1 cellular context compared by ENCODE assay signal in the genomic region with DNA sequence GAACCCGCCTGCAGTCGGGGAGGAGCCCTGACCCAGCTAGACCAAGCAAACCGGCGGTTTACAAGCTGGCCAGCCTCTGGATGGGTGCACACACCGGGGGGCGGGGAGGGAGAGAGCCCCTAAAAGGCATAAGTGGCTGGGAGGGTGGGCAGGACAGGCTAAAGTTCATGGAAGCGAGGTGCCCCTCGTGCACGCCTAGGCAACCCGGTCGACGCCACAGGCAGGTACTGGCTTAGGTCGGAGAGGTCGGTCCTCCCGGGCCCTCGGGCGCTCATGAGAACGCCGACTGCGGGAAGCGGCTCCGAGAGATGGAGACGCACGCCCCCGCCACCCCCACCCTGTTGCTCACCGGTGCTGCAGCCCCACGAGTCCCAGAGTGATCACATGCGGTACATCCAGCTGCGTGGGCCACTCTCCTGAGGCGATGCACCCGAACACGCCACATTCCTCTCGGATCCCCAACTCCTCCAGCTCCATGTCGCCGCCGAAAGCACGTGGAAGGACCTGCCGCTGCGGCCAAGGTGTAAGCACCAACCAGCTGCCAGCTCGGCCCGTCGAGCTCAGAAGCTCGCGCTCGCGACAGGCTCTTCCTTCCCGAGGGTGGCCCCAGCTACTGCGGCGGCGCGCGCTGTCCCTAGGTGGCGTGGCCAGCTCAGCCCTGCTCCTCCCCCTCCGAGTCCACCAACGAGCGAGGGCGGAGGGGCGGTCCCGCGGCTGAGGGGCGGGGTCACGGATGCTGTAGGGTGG.
TF ChIP-seq lines count a peak whose summit lies in the region.

A gene (minus strand): TSS at position 615 of the 747 bp plus-strand sequence. CDS start 138 bp downstream, at position 477.

TF ChIP-seq in HEK293, 187 proteins besides CTCF, POLR2A, EP300 and RAD21 (continued from another document and continues in another):
- TF ChIP-seq, protein P1, sequence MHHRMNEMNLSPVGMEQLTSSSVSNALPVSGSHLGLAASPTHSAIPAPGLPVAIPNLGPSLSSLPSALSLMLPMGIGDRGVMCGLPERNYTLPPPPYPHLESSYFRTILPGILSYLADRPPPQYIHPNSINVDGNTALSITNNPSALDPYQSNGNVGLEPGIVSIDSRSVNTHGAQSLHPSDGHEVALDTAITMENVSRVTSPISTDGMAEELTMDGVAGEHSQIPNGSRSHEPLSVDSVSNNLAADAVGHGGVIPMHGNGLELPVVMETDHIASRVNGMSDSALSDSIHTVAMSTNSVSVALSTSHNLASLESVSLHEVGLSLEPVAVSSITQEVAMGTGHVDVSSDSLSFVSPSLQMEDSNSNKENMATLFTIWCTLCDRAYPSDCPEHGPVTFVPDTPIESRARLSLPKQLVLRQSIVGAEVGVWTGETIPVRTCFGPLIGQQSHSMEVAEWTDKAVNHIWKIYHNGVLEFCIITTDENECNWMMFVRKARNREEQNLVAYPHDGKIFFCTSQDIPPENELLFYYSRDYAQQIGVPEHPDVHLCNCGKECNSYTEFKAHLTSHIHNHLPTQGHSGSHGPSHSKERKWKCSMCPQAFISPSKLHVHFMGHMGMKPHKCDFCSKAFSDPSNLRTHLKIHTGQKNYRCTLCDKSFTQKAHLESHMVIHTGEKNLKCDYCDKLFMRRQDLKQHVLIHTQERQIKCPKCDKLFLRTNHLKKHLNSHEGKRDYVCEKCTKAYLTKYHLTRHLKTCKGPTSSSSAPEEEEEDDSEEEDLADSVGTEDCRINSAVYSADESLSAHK (tag by site-specific recombination; IDR thresholded peaks at IDR 0.05) = 0 out of 2 replicates have a peak, but pooled peaks have one; percentile 12
- TF ChIP-seq MZF1 (tag by site-specific recombination; IDR thresholded peaks at IDR 0.05; ENCODE audit: borderline replicate concordance) (peak; percentile 49; the same call in 1 of the 2 replicates), ZIC2 (tag by site-specific recombination; IDR thresholded peaks at IDR 0.05) (peak; percentile 51), ZNF677 (tag by site-specific recombination; IDR thresholded peaks at IDR 0.05) (no peak), GLIS1 (tag by site-specific recombination; IDR thresholded peaks at IDR 0.05) (0 out of 2 replicates have a peak, but pooled peaks have one; percentile 14), KLF9 (tag by site-specific recombination; IDR thresholded peaks at IDR 0.05; ENCODE audit: low read depth) (peak; percentile 73), ZBTB48 (tag by site-specific recombination; IDR thresholded peaks at IDR 0.05) (0 out of 2 replicates have a peak, but pooled peaks have one; percentile 29), ZBTB17 (tag by site-specific recombination; IDR thresholded peaks at IDR 0.05) (peak; percentile 94), IKZF3 (tag by site-specific recombination; IDR thresholded peaks at IDR 0.05) (peak; percentile 65; the same call in 1 of the 2 replicates), ZBTB20 (tag by site-specific recombination; IDR thresholded peaks at IDR 0.05) (peak; percentile 8; the same call in 1 of the 2 replicates), ZNF654 (tag by site-specific recombination; IDR thresholded peaks at IDR 0.05; ENCODE audit: low read depth) (no peak), ZFHX2 (tag by site-specific recombination; conservative IDR thresholded peaks at IDR 0.05) (peak; percentile 92), ZNF341 (tag by site-specific recombination; IDR thresholded peaks at IDR 0.05; ENCODE audit: low read depth) (peak; percentile 95), ZNF561 (tag by site-specific recombination; IDR thresholded peaks at IDR 0.05; ENCODE audit: borderline replicate concordance) (0 out of 2 replicates have a peak, but pooled peaks have one; percentile 33), ZBTB8A (tag by site-specific recombination; IDR thresholded peaks at IDR 0.05) (peak; percentile 41), ZNF544 (tag by site-specific recombination; IDR thresholded peaks at IDR 0.05) (no peak), ZNF24 (tag by site-specific recombination; IDR thresholded peaks at IDR 0.05) (no peak; the same call in 1 of the 2 replicates), REPIN1 (tag by site-specific recombination; IDR thresholded peaks at IDR 0.05; ENCODE audit: low read depth) (no peak), KLF8 (tag by site-specific recombination; IDR thresholded peaks at IDR 0.05) (no peak), ZNF311 (tag by site-specific recombination; IDR thresholded peaks at IDR 0.05; ENCODE audit: borderline replicate concordance) (no peak), ZNF112 (tag by site-specific recombination; IDR thresholded peaks at IDR 0.05) (no peak), ZNF354C (tag by site-specific recombination; IDR thresholded peaks at IDR 0.05; ENCODE audit: borderline replicate concordance, low read depth) (no peak), ZEB2 (tag by site-specific recombination; IDR thresholded peaks at IDR 0.05) (peak; percentile 56; the same call in 1 of the 2 replicates), GLI4 (tag by site-specific recombination; IDR thresholded peaks at IDR 0.05) (0 out of 2 replicates have a peak, but pooled peaks have one; percentile 19), ZNF394 (tag by site-specific recombination; IDR thresholded peaks at IDR 0.05; ENCODE audit: borderline replicate concordance) (peak; percentile 22; the same call in 1 of the 2 replicates), ZNF791 (tag by site-specific recombination; IDR thresholded peaks at IDR 0.05) (no peak), ZNF335 (tag by site-specific recombination; conservative IDR thresholded peaks at IDR 0.05) (peak; percentile 88), KLF16 (tag by site-specific recombination; IDR thresholded peaks at IDR 0.05) (no peak; the same call in 1 of the 2 replicates), ZNF248 (tag by site-specific recombination; IDR thresholded peaks at IDR 0.05) (no peak), SP7 (tag by site-specific recombination; IDR thresholded peaks at IDR 0.05) (0 out of 2 replicates have a peak, but pooled peaks have one; percentile 41), ZNF600 (tag by site-specific recombination; IDR thresholded peaks at IDR 0.05) (peak; percentile 73; the same call in 1 of the 2 replicates), ZNF510 (tag by site-specific recombination; IDR thresholded peaks at IDR 0.05; ENCODE audit: insufficient replicate concordance) (no peak), ZNF501 (tag by site-specific recombination; IDR thresholded peaks at IDR 0.05) (peak; percentile 96), ZNF423 (tag by site-specific recombination; IDR thresholded peaks at IDR 0.05) (peak; percentile 94), EGR2 (tag by site-specific recombination; IDR thresholded peaks at IDR 0.05; ENCODE audit: low read depth) (peak; percentile 85)
- TF ChIP-seq, protein P2, sequence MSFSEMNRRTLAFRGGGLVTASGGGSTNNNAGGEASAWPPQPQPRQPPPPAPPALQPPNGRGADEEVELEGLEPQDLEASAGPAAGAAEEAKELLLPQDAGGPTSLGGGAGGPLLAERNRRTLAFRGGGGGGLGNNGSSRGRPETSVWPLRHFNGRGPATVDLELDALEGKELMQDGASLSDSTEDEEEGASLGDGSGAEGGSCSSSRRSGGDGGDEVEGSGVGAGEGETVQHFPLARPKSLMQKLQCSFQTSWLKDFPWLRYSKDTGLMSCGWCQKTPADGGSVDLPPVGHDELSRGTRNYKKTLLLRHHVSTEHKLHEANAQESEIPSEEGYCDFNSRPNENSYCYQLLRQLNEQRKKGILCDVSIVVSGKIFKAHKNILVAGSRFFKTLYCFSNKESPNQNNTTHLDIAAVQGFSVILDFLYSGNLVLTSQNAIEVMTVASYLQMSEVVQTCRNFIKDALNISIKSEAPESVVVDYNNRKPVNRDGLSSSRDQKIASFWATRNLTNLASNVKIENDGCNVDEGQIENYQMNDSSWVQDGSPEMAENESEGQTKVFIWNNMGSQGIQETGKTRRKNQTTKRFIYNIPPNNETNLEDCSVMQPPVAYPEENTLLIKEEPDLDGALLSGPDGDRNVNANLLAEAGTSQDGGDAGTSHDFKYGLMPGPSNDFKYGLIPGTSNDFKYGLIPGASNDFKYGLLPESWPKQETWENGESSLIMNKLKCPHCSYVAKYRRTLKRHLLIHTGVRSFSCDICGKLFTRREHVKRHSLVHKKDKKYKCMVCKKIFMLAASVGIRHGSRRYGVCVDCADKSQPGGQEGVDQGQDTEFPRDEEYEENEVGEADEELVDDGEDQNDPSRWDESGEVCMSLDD (tag by site-specific recombination; IDR thresholded peaks at IDR 0.05) = peak; percentile 74
- TF ChIP-seq, protein P3, sequence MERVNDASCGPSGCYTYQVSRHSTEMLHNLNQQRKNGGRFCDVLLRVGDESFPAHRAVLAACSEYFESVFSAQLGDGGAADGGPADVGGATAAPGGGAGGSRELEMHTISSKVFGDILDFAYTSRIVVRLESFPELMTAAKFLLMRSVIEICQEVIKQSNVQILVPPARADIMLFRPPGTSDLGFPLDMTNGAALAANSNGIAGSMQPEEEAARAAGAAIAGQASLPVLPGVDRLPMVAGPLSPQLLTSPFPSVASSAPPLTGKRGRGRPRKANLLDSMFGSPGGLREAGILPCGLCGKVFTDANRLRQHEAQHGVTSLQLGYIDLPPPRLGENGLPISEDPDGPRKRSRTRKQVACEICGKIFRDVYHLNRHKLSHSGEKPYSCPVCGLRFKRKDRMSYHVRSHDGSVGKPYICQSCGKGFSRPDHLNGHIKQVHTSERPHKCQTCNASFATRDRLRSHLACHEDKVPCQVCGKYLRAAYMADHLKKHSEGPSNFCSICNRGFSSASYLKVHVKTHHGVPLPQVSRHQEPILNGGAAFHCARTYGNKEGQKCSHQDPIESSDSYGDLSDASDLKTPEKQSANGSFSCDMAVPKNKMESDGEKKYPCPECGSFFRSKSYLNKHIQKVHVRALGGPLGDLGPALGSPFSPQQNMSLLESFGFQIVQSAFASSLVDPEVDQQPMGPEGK (tag by site-specific recombination; IDR thresholded peaks at IDR 0.05) = peak; percentile 66; the same call in 1 of the 2 replicates
- TF ChIP-seq, protein P4, sequence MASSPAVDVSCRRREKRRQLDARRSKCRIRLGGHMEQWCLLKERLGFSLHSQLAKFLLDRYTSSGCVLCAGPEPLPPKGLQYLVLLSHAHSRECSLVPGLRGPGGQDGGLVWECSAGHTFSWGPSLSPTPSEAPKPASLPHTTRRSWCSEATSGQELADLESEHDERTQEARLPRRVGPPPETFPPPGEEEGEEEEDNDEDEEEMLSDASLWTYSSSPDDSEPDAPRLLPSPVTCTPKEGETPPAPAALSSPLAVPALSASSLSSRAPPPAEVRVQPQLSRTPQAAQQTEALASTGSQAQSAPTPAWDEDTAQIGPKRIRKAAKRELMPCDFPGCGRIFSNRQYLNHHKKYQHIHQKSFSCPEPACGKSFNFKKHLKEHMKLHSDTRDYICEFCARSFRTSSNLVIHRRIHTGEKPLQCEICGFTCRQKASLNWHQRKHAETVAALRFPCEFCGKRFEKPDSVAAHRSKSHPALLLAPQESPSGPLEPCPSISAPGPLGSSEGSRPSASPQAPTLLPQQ (tag by site-specific recombination; IDR thresholded peaks at IDR 0.05) = peak; percentile 67; the same call in 1 of the 2 replicates
- TF ChIP-seq, protein P5, sequence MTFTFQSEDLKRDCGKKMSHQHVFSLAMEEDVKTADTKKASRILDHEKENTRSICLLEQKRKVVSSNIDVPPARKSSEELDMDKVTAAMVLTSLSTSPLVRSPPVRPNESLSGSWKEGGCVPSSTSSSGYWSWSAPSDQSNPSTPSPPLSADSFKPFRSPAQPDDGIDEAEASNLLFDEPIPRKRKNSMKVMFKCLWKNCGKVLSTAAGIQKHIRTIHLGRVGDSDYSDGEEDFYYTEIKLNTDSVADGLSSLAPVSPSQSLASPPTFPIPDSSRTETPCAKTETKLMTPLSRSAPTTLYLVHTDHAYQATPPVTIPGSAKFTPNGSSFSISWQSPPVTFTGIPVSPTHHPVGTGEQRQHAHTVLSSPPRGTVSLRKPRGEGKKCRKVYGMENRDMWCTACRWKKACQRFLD (tag by site-specific recombination; IDR thresholded peaks at IDR 0.05) = no peak
- TF ChIP-seq, protein P6, sequence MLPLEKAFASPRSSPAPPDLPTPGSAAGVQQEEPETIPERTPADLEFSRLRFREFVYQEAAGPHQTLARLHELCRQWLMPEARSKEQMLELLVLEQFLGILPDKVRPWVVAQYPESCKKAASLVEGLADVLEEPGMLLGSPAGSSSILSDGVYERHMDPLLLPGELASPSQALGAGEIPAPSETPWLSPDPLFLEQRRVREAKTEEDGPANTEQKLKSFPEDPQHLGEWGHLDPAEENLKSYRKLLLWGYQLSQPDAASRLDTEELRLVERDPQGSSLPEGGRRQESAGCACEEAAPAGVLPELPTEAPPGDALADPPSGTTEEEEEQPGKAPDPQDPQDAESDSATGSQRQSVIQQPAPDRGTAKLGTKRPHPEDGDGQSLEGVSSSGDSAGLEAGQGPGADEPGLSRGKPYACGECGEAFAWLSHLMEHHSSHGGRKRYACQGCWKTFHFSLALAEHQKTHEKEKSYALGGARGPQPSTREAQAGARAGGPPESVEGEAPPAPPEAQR (tag by site-specific recombination; IDR thresholded peaks at IDR 0.05) = no peak
- TF ChIP-seq, protein P7, sequence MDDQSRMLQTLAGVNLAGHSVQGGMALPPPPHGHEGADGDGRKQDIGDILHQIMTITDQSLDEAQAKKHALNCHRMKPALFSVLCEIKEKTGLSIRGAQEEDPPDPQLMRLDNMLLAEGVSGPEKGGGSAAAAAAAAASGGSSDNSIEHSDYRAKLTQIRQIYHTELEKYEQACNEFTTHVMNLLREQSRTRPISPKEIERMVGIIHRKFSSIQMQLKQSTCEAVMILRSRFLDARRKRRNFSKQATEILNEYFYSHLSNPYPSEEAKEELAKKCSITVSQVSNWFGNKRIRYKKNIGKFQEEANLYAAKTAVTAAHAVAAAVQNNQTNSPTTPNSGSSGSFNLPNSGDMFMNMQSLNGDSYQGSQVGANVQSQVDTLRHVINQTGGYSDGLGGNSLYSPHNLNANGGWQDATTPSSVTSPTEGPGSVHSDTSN (CRISPR knock-in tag; IDR thresholded peaks at IDR 0.05) = 0 out of 2 replicates have a peak, but pooled peaks have one; percentile 46
- TF ChIP-seq, protein P8, sequence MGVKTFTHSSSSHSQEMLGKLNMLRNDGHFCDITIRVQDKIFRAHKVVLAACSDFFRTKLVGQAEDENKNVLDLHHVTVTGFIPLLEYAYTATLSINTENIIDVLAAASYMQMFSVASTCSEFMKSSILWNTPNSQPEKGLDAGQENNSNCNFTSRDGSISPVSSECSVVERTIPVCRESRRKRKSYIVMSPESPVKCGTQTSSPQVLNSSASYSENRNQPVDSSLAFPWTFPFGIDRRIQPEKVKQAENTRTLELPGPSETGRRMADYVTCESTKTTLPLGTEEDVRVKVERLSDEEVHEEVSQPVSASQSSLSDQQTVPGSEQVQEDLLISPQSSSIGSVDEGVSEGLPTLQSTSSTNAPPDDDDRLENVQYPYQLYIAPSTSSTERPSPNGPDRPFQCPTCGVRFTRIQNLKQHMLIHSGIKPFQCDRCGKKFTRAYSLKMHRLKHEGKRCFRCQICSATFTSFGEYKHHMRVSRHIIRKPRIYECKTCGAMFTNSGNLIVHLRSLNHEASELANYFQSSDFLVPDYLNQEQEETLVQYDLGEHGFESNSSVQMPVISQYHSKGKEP (tag by site-specific recombination; IDR thresholded peaks at IDR 0.05) = no peak
